ENCODE assay signal across 12 cellular contexts in genomic region chr11:65578134-65578533, GRCh38. TPM values are rescaled to one million over a fixed set of nuclear protein-coding genes. Genes with fewer than 3 reads are reported as not detected.
A peak's percentile ranks its signal among the peaks of the same experiment; 100 is the strongest.
DNase-seq lines count a peak whose midpoint lies in the region; ATAC-seq, FAIRE-seq and TF ChIP-seq lines count a peak whose summit lies in the region.
"Had no signal": no experiment of that assay in that cellular context is flagged by ENCODE, and none has a peak within 500 bp of the region (broad histone marks: within the 10 kb centered on the region; RNA-seq: fewer than 3 reads in every experiment).

No MANE protein-coding gene starts in this region.

- CTCF ChIA-PET in HEK293T (lab: Yijun Ruan, JAX): interaction anchor here (1.3 kb wide), 1 partner anchor 10 kb away, joined by 3 read pairs; no protein-coding TSS in a partner anchor

- peak overlapping the region; percentile 77 for H3K4me3 Mint-ChIP-seq in T-helper 1 cell treated with Interleukin-12 subunit alpha and Interleukin-12 subunit beta and Interleukin-4 antibody, amounts not matched to agents 30 μg/mL and 1 μg/mL, for 36 hours
- H3K4me3 Mint-ChIP-seq in activated T-helper 1 cell treated with anti-CD3 and anti-CD28 coated beads, Interleukin-12 subunit alpha, Interleukin-12 subunit beta, Interleukin-2, Interleukin-4 antibody, amounts not matched to agents 30 ng/mL and 10 ng/mL and 1 ng/mL, durations not matched to agents 14 hours and 24 hours and 36 hours: peak overlapping the region; percentile 92
- peak overlapping the region; percentile 88 to 90 for H3K4me3 Mint-ChIP-seq in stimulated activated naive B cell treated with anti-CD40 and anti-IgM and Interleukin-4, amounts not matched to agents 10 μg/mL and 1 μg/mL and 100 μg/mL, for 72 hours

- H3K9me3 Mint-ChIP-seq in T-helper 1 cell treated with Interleukin-12 subunit alpha and Interleukin-12 subunit beta and Interleukin-4 antibody, amounts not matched to agents 30 μg/mL and 1 μg/mL, for 36 hours: no peaks in the 10 kb centered on the region
- H3K9me3 Mint-ChIP-seq in activated T-helper 1 cell treated with anti-CD3 and anti-CD28 coated beads, Interleukin-12 subunit alpha, Interleukin-12 subunit beta, Interleukin-2, Interleukin-4 antibody, amounts not matched to agents 30 ng/mL and 10 ng/mL and 1 ng/mL, durations not matched to agents 14 hours and 24 hours and 36 hours: no peaks in the 10 kb centered on the region
- H3K9me3 Mint-ChIP-seq in stimulated activated naive B cell treated with anti-CD40 and anti-IgM and Interleukin-4, amounts not matched to agents 10 μg/mL and 1 μg/mL and 100 μg/mL, for 72 hours: no peaks in the 10 kb centered on the region

- peaks cover 38% of the 10 kb centered on the region for H3K4me1 ChIP-seq in keratinocyte (ENCODE audit: control insufficient read depth, extremely low read depth, insufficient read depth, low read length)

- H3K79me2 ChIP-seq in keratinocyte (ENCODE audit: control insufficient read depth, insufficient read depth, low read length): peaks cover 2% of the 10 kb centered on the region

- peaks cover 5% of the 10 kb centered on the region for H4K20me1 ChIP-seq in keratinocyte (ENCODE audit: control insufficient read depth, extremely low read depth, insufficient read depth, low read length)

- no peak overlapping the region for H3K4me2 ChIP-seq in keratinocyte (ENCODE audit: control insufficient read depth, extremely low read depth, insufficient read depth, low read depth, low read length)

- no peak for FAIRE-seq in keratinocyte (lab: Jason Lieb, UNC)
- FAIRE-seq: A204.1 had no signal

- no peak overlapping the region for H3K4me3 ChIP-seq in keratinocyte (ENCODE audit: control insufficient read depth in 2 of 3, extremely low read depth in 1 of 3, insufficient read depth in 2 of 3, low read depth in 1 of 3, low read length in 3 of 3)

- H3K27me3 ChIP-seq in keratinocyte (ENCODE audit: control insufficient read depth, extremely low read depth, insufficient read depth, low read length): no peaks in the 10 kb centered on the region

- H3K36me3 ChIP-seq in keratinocyte (ENCODE audit: control insufficient read depth in 2 of 2, extremely low read depth in 1 of 2, insufficient read depth in 2 of 2, low read length in 2 of 2): peaks cover 8 to 10% of the 10 kb centered on the region in 2 experiments

- H3K36me3 Mint-ChIP-seq in T-helper 1 cell treated with Interleukin-12 subunit alpha and Interleukin-12 subunit beta and Interleukin-4 antibody, amounts not matched to agents 30 μg/mL and 1 μg/mL, for 36 hours (ENCODE audit: low read depth): peaks cover 34% of the 10 kb centered on the region
- H3K36me3 Mint-ChIP-seq in activated T-helper 1 cell treated with anti-CD3 and anti-CD28 coated beads, Interleukin-12 subunit alpha, Interleukin-12 subunit beta, Interleukin-2, Interleukin-4 antibody, amounts not matched to agents 30 ng/mL and 10 ng/mL and 1 ng/mL, durations not matched to agents 14 hours and 24 hours and 36 hours (ENCODE audit: low read depth): peaks cover 28% of the 10 kb centered on the region
- H3K36me3 Mint-ChIP-seq in stimulated activated naive B cell treated with anti-CD40 and anti-IgM and Interleukin-4, amounts not matched to agents 10 μg/mL and 1 μg/mL and 100 μg/mL, for 72 hours: peaks cover 42 to 65% of the 10 kb centered on the region in 2 donors

- H3K27ac ChIP-seq in keratinocyte (ENCODE audit: control insufficient read depth, insufficient read depth, low read length): peak overlapping the region; percentile 70

- DNase-seq in T-helper 1 cell (no peak), keratinocyte (ENCODE audit: low read depth, low spot score) (no peak), HEK293T (ENCODE audit: extremely low spot score) (no peak), NCI-H128 (lab: John Stamatoyannopoulos, UW; ENCODE audit: unreplicated experiment) (no peak), islet precursor cell (no peak)
- DNase-seq in activated T-helper 1 cell treated with anti-CD3 and anti-CD28 coated beads, Interleukin-12 subunit alpha, Interleukin-12 subunit beta, Interleukin-2, Interleukin-4 antibody, amounts not matched to agents 30 ng/mL and 10 ng/mL and 1 ng/mL, durations not matched to agents 14 hours and 24 hours and 36 hours (ENCODE audit: low spot score): no peak
- no peak for DNase-seq in stimulated activated naive B cell treated with anti-CD40 and anti-IgM and Interleukin-4, amounts not matched to agents 10 μg/mL and 1 μg/mL and 100 μg/mL, for 72 hours
- DNase-seq: NCI-H1694 treated with DMSO at 0.1 percent for 48 hours had no signal

- peak overlapping the region; percentile 83 for H3K27ac Mint-ChIP-seq in T-helper 1 cell treated with Interleukin-12 subunit alpha and Interleukin-12 subunit beta and Interleukin-4 antibody, amounts not matched to agents 30 μg/mL and 1 μg/mL, for 36 hours
- H3K27ac Mint-ChIP-seq in activated T-helper 1 cell treated with anti-CD3 and anti-CD28 coated beads, Interleukin-12 subunit alpha, Interleukin-12 subunit beta, Interleukin-2, Interleukin-4 antibody, amounts not matched to agents 30 ng/mL and 10 ng/mL and 1 ng/mL, durations not matched to agents 14 hours and 24 hours and 36 hours: peak overlapping the region; percentile 50
- H3K27ac Mint-ChIP-seq in stimulated activated naive B cell treated with anti-CD40 and anti-IgM and Interleukin-4, amounts not matched to agents 10 μg/mL and 1 μg/mL and 100 μg/mL, for 72 hours: peak overlapping the region; percentile 96

- H2AFZ ChIP-seq in keratinocyte (ENCODE audit: control insufficient read depth, low read length): no peak overlapping the region

- peak overlapping the region; percentile 56 for H3K9ac ChIP-seq in keratinocyte (ENCODE audit: control insufficient read depth, extremely low read depth, insufficient read depth, low read length)

- dilution Hi-C loops in keratinocyte (cut with MboI; ENCODE audit: extremely low pct_ligation_motif_present, low sequenced_read_pairs): no loop called here

- POLR2A ChIA-PET in HEK293T (lab: Yijun Ruan, JAX): interaction anchor here (0.7 to 1.2 kb wide), 3 partner anchors 8 to 37 kb away, joined by 3 to 4 read pairs (median 4); partner anchors contain the start of genes MAP3K11 and PCNX3

- H3K9me1 ChIP-seq in keratinocyte (ENCODE audit: control insufficient read depth, extremely low read depth, insufficient read depth, low read length): no peaks in the 10 kb centered on the region

- ATAC-seq in stimulated activated naive B cell treated with anti-CD40 and anti-IgM and Interleukin-4, amounts not matched to agents 10 μg/mL and 1 μg/mL and 100 μg/mL, for 72 hours (replicated peaks): no peak

- H3K27me3 Mint-ChIP-seq in T-helper 1 cell treated with Interleukin-12 subunit alpha and Interleukin-12 subunit beta and Interleukin-4 antibody, amounts not matched to agents 30 μg/mL and 1 μg/mL, for 36 hours (ENCODE audit: low read depth): no peaks in the 10 kb centered on the region
- peaks cover 1% of the 10 kb centered on the region for H3K27me3 Mint-ChIP-seq in activated T-helper 1 cell treated with anti-CD3 and anti-CD28 coated beads, Interleukin-12 subunit alpha, Interleukin-12 subunit beta, Interleukin-2, Interleukin-4 antibody, amounts not matched to agents 30 ng/mL and 10 ng/mL and 1 ng/mL, durations not matched to agents 14 hours and 24 hours and 36 hours (ENCODE audit: insufficient read depth)
- no peaks in the 10 kb centered on the region for H3K27me3 Mint-ChIP-seq in stimulated activated naive B cell treated with anti-CD40 and anti-IgM and Interleukin-4, amounts not matched to agents 10 μg/mL and 1 μg/mL and 100 μg/mL, for 72 hours

- H3K4me1 Mint-ChIP-seq in T-helper 1 cell treated with Interleukin-12 subunit alpha and Interleukin-12 subunit beta and Interleukin-4 antibody, amounts not matched to agents 30 μg/mL and 1 μg/mL, for 36 hours (ENCODE audit: low read depth): peaks cover 34% of the 10 kb centered on the region
- H3K4me1 Mint-ChIP-seq in activated T-helper 1 cell treated with anti-CD3 and anti-CD28 coated beads, Interleukin-12 subunit alpha, Interleukin-12 subunit beta, Interleukin-2, Interleukin-4 antibody, amounts not matched to agents 30 ng/mL and 10 ng/mL and 1 ng/mL, durations not matched to agents 14 hours and 24 hours and 36 hours (ENCODE audit: low read depth): peaks cover 43% of the 10 kb centered on the region
- peaks cover 47 to 75% of the 10 kb centered on the region in 2 donors for H3K4me1 Mint-ChIP-seq in stimulated activated naive B cell treated with anti-CD40 and anti-IgM and Interleukin-4, amounts not matched to agents 10 μg/mL and 1 μg/mL and 100 μg/mL, for 72 hours

- H3K9me3 ChIP-seq in keratinocyte (ENCODE audit: control insufficient read depth, low read depth, low read length): no peaks in the 10 kb centered on the region

- TF ChIP-seq CTCF in keratinocyte (optimal IDR thresholded peaks at IDR 0.05 in 1 of 3, IDR thresholded peaks at IDR 0.05 in 1 of 3, conservative IDR thresholded peaks at IDR 0.05 in 1 of 3; ENCODE audit: extremely low read depth in 1 of 3, insufficient read depth in 2 of 3, low read length in 3 of 3): no peak

- intact Hi-C loops in activated T-helper 1 cell treated with anti-CD3 and anti-CD28 coated beads, Interleukin-12 subunit alpha, Interleukin-12 subunit beta, Interleukin-2, Interleukin-4 antibody, amounts not matched to agents 30 ng/mL and 10 ng/mL and 1 ng/mL, durations not matched to agents 14 hours and 24 hours and 36 hours (cut with micrococcal nuclease): loop anchor here (5.0 kb wide), 1 partner anchor 239 kb away; no protein-coding TSS in a partner anchor

RNA-seq across cellular contexts. Expression of gene EHBP1L1, which starts 2.3 kb away (rescaled TPM):
- total RNA-seq in activated T-helper 1 cell treated with anti-CD3 and anti-CD28 coated beads, Interleukin-12 subunit alpha, Interleukin-12 subunit beta, Interleukin-2, Interleukin-4 antibody, amounts not matched to agents 30 ng/mL and 10 ng/mL and 1 ng/mL, durations not matched to agents 14 hours and 24 hours and 36 hours: 168 and 178 TPM in 2 replicates
- polyA plus RNA-seq in keratinocyte: 8.5 to 14.0 TPM (median 10.4 TPM) in 3 replicates
- 28.9 TPM for polyA plus RNA-seq in keratinocyte (2011; ENCODE audit: low read depth)
- polyA plus RNA-seq in keratinocyte (2011; cell fraction: cytosol; rRNA removed): 5.2 and 16.1 TPM in 2 replicates
- polyA plus RNA-seq in keratinocyte (2011; cell fraction: nucleus; rRNA removed): 35.7 and 50.9 TPM in 2 replicates
- 12.7 and 19.8 TPM in 2 replicates for polyA plus RNA-seq in keratinocyte (2012; ENCODE audit: low replicate concordance)
- 9.8 to 25.0 TPM (median 16.6 TPM) in 3 replicates for polyA minus RNA-seq in keratinocyte
- polyA minus RNA-seq in keratinocyte (2011; cell fraction: cytosol; rRNA and poly(A)+ RNA removed): 36.8 TPM
- 21.4 and 21.5 TPM in 2 replicates for polyA minus RNA-seq in keratinocyte (2011; cell fraction: nucleus; rRNA and poly(A)+ RNA removed)

RNA-seq across cellular contexts. Expression of gene FAM89B, which starts 5.8 kb away (rescaled TPM):
- 50.4 and 50.6 TPM in 2 replicates for total RNA-seq in activated T-helper 1 cell treated with anti-CD3 and anti-CD28 coated beads, Interleukin-12 subunit alpha, Interleukin-12 subunit beta, Interleukin-2, Interleukin-4 antibody, amounts not matched to agents 30 ng/mL and 10 ng/mL and 1 ng/mL, durations not matched to agents 14 hours and 24 hours and 36 hours
- polyA plus RNA-seq in keratinocyte: 11.5 to 37.6 TPM (median 13.5 TPM) in 3 replicates
- polyA plus RNA-seq in keratinocyte (2011; ENCODE audit: low read depth): 1.3 TPM
- 18.0 and 37.6 TPM in 2 replicates for polyA plus RNA-seq in keratinocyte (2011; cell fraction: cytosol; rRNA removed)
- polyA plus RNA-seq in keratinocyte (2011; cell fraction: nucleus; rRNA removed): 8.8 and 17.8 TPM in 2 replicates
- polyA plus RNA-seq in keratinocyte (2012; ENCODE audit: low replicate concordance): 17.0 and 20.6 TPM in 2 replicates
- 8.9 to 33.5 TPM (median 20.7 TPM) in 3 replicates for polyA minus RNA-seq in keratinocyte
- 30.5 TPM for polyA minus RNA-seq in keratinocyte (2011; cell fraction: cytosol; rRNA and poly(A)+ RNA removed)
- polyA minus RNA-seq in keratinocyte (2011; cell fraction: nucleus; rRNA and poly(A)+ RNA removed): 2.1 and 9.4 TPM in 2 replicates

RNA-seq across cellular contexts. Expression of gene ZNRD2, which starts 7.9 kb away (rescaled TPM):
- total RNA-seq in activated T-helper 1 cell treated with anti-CD3 and anti-CD28 coated beads, Interleukin-12 subunit alpha, Interleukin-12 subunit beta, Interleukin-2, Interleukin-4 antibody, amounts not matched to agents 30 ng/mL and 10 ng/mL and 1 ng/mL, durations not matched to agents 14 hours and 24 hours and 36 hours: 94.6 and 96.9 TPM in 2 replicates
- polyA plus RNA-seq in keratinocyte: 33.6 to 48.5 TPM (median 47.5 TPM) in 3 replicates
- 9.1 TPM for polyA plus RNA-seq in keratinocyte (2011; ENCODE audit: low read depth)
- polyA plus RNA-seq in keratinocyte (2011; cell fraction: cytosol; rRNA removed): 29.1 and 56.1 TPM in 2 replicates
- polyA plus RNA-seq in keratinocyte (2011; cell fraction: nucleus; rRNA removed): 34.2 and 37.8 TPM in 2 replicates
- 47.2 and 82.7 TPM in 2 replicates for polyA plus RNA-seq in keratinocyte (2012; ENCODE audit: low replicate concordance)
- polyA minus RNA-seq in keratinocyte: 8.8 to 35.2 TPM (median 10.5 TPM) in 3 replicates
- polyA minus RNA-seq in keratinocyte (2011; cell fraction: cytosol; rRNA and poly(A)+ RNA removed): 33.8 TPM
- polyA minus RNA-seq in keratinocyte (2011; cell fraction: nucleus; rRNA and poly(A)+ RNA removed): 12.9 and 16.0 TPM in 2 replicates

RNA-seq across cellular contexts. Expression of gene KCNK7, which starts 17.5 kb away (rescaled TPM):
- total RNA-seq in activated T-helper 1 cell treated with anti-CD3 and anti-CD28 coated beads, Interleukin-12 subunit alpha, Interleukin-12 subunit beta, Interleukin-2, Interleukin-4 antibody, amounts not matched to agents 30 ng/mL and 10 ng/mL and 1 ng/mL, durations not matched to agents 14 hours and 24 hours and 36 hours: 1.6 and 2.0 TPM in 2 replicates
- 0.14 to 1.5 TPM (median 0.46 TPM) in 3 replicates for polyA plus RNA-seq in keratinocyte
- not detected for polyA plus RNA-seq in keratinocyte (2011; ENCODE audit: low read depth)
- polyA plus RNA-seq in keratinocyte (2011; cell fraction: cytosol; rRNA removed): 0.18 and 0.19 TPM in 2 replicates
- 0.34 and 0.51 TPM in 2 replicates for polyA plus RNA-seq in keratinocyte (2011; cell fraction: nucleus; rRNA removed)
- polyA plus RNA-seq in keratinocyte (2012; ENCODE audit: low replicate concordance): 0.63 and 0.75 TPM in 2 replicates
- 0.26 TPM in 1 of 3 replicates, not detected in the others for polyA minus RNA-seq in keratinocyte
- not detected for polyA minus RNA-seq in keratinocyte (2011; cell fraction: cytosol; rRNA and poly(A)+ RNA removed)
- not detected in 2 replicates for polyA minus RNA-seq in keratinocyte (2011; cell fraction: nucleus; rRNA and poly(A)+ RNA removed)
- total RNA-seq: fibroblast of villous mesenchyme, myocyte had no signal

RNA-seq across cellular contexts. Expression of gene LTBP3, which starts 20.0 kb away (rescaled TPM):
- total RNA-seq in activated T-helper 1 cell treated with anti-CD3 and anti-CD28 coated beads, Interleukin-12 subunit alpha, Interleukin-12 subunit beta, Interleukin-2, Interleukin-4 antibody, amounts not matched to agents 30 ng/mL and 10 ng/mL and 1 ng/mL, durations not matched to agents 14 hours and 24 hours and 36 hours: 97.9 and 103 TPM in 2 replicates
- polyA plus RNA-seq in keratinocyte: 9.1 to 23.0 TPM (median 11.0 TPM) in 3 replicates
- 4.4 TPM for polyA plus RNA-seq in keratinocyte (2011; ENCODE audit: low read depth)
- polyA plus RNA-seq in keratinocyte (2011; cell fraction: cytosol; rRNA removed): 6.9 and 16.8 TPM in 2 replicates
- 45.1 and 57.9 TPM in 2 replicates for polyA plus RNA-seq in keratinocyte (2011; cell fraction: nucleus; rRNA removed)
- 8.9 and 26.6 TPM in 2 replicates for polyA plus RNA-seq in keratinocyte (2012; ENCODE audit: low replicate concordance)
- 8.8 to 64.5 TPM (median 10.5 TPM) in 3 replicates for polyA minus RNA-seq in keratinocyte
- 32.8 TPM for polyA minus RNA-seq in keratinocyte (2011; cell fraction: cytosol; rRNA and poly(A)+ RNA removed)
- 30.0 and 30.3 TPM in 2 replicates for polyA minus RNA-seq in keratinocyte (2011; cell fraction: nucleus; rRNA and poly(A)+ RNA removed)
